In the genomic region with DNA sequence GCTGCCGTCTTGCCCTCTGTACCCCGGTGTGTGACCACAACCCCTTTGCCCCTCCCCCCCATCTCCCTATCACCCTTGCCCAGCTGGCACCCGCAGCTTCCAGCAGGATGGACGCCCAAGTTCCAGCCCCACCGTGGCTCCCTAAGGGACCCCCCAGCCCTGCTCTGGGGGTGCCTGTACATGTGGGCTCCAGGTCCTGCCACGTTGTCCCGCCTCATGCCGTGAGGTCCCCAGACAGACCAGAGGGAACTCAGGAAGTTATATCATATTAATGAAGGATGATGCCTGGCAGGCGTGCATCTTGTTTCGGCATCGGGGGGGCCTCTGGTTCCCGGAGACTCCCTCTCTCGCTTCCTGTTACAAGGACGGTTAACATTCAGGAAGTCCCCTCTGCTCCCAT, we compare ENCODE assay signal across 19 cellular contexts. TPM values are rescaled to one million over a fixed set of nuclear protein-coding genes. Genes with fewer than 3 reads are reported as not detected.
DNase-seq lines count a peak whose midpoint lies in the region; ATAC-seq, FAIRE-seq and TF ChIP-seq lines count a peak whose summit lies in the region.
"Had no signal": no experiment of that assay in that cellular context is flagged by ENCODE, and none has a peak within 500 bp of the region (broad histone marks: within the 10 kb centered on the region; RNA-seq: fewer than 3 reads in every experiment).

No MANE protein-coding gene starts in this region.

- no peak overlapping the region for H2AFZ ChIP-seq in osteoblast (ENCODE audit: low read length)

- peaks cover 69% of the 10 kb centered on the region for H3K4me1 ChIP-seq in left ventricle myocardium inferior
- peaks cover 36% of the 10 kb centered on the region for H3K4me1 ChIP-seq in osteoblast (ENCODE audit: insufficient read depth, low read length)
- H3K4me1 ChIP-seq in vagina = peaks cover 34% of the 10 kb centered on the region

- H3K4me2 ChIP-seq in osteoblast (ENCODE audit: insufficient read depth, low read length) = no peak overlapping the region
- H3K4me2 ChIP-seq: KMS-11, smooth muscle cell had no signal

- FAIRE-seq in RCC 7860 (lab: Jason Lieb, UNC) = no peak
- FAIRE-seq: GM19239 had no signal

- H3K4me1 Mint-ChIP-seq in osteocyte (ENCODE audit: unreplicated experiment) = peaks cover 27% of the 10 kb centered on the region

- no peak overlapping the region for H3K27ac Mint-ChIP-seq in osteocyte (ENCODE audit: unreplicated experiment)

- no peaks in the 10 kb centered on the region for H3K9me3 Mint-ChIP-seq in osteocyte (ENCODE audit: unreplicated experiment)
- H3K9me3 Mint-ChIP-seq: activated B cell treated with CpG ODN at 0.5 μM for 24 hours; activated naive CD4-positive, alpha-beta T cell treated with anti-CD3 and anti-CD28 coated beads, Interleukin-2, amount 50 U/mL, for 24 hours had no signal

- intact Hi-C loops in left ventricle myocardium inferior (cut with micrococcal nuclease) (no loop called here), Right ventricle myocardium inferior (cut with DNase I) (no loop called here), vagina (cut with DNase I) (loop anchor here (5.0 kb wide), 1 partner anchor 36 kb away; the partner anchor contains the start of gene DACT3)

- no peak for DNase-seq in left ventricle myocardium inferior
- DNase-seq in Right ventricle myocardium inferior (ENCODE audit: missing footprints) = no peak
- DNase-seq in coronary artery (ENCODE audit: low spot score) = no peak
- peak; percentile 71 for DNase-seq in osteoblast (ENCODE audit: insufficient read length, low spot score, missing footprints)
- DNase-seq in vagina (ENCODE audit: extremely low spot score in 2 of 2) = no peak
- no peak for DNase-seq in osteocyte (ENCODE audit: extremely low spot score, unreplicated experiment)
- DNase-seq in RCC 7860 (ENCODE audit: low spot score) = no peak
- DNase-seq: activated B cell treated with CpG ODN at 0.5 μM for 24 hours, NCI-H1105 treated with DMSO at 0.1 percent for 48 hours, NCI-H2227 treated with DMSO at 0.1 percent for 48 hours had no signal

- peaks cover 16% of the 10 kb centered on the region for H3K79me2 ChIP-seq in osteoblast (ENCODE audit: insufficient read depth, low read length)

- H3K4me3 Mint-ChIP-seq in osteocyte (ENCODE audit: unreplicated experiment) = no peak overlapping the region
- H3K4me3 Mint-ChIP-seq: activated B cell treated with CpG ODN at 0.5 μM for 24 hours; activated naive CD4-positive, alpha-beta T cell treated with anti-CD3 and anti-CD28 coated beads, Interleukin-2, amount 50 U/mL, for 24 hours had no signal

- TF ChIP-seq CTCF in left ventricle myocardium inferior (IDR thresholded peaks at IDR 0.05; ENCODE audit: borderline replicate concordance) = no peak
- no peak for TF ChIP-seq CTCF in coronary artery (IDR thresholded peaks at IDR 0.05)
- no peak for TF ChIP-seq CTCF in osteoblast (IDR thresholded peaks at IDR 0.05; ENCODE audit: extremely low read depth, low read depth, low read length)
- TF ChIP-seq CTCF in vagina (IDR thresholded peaks at IDR 0.05) = no peak
- TF ChIP-seq CTCF in osteocyte (IDR thresholded peaks at IDR 0.05) = no peak

- H3K27me3 ChIP-seq in left ventricle myocardium inferior (ENCODE audit: low read depth) (no peaks in the 10 kb centered on the region), osteoblast (ENCODE audit: insufficient read depth, low read length) (no peaks in the 10 kb centered on the region), vagina (no peaks in the 10 kb centered on the region)
- H3K27me3 ChIP-seq: cardiac muscle cell had no signal

- H3K36me3 ChIP-seq in left ventricle myocardium inferior (no peaks in the 10 kb centered on the region), osteoblast (ENCODE audit: insufficient read depth, low read length) (no peaks in the 10 kb centered on the region), vagina (no peaks in the 10 kb centered on the region)
- H3K36me3 ChIP-seq: cardiac muscle cell, neutrophil had no signal

- H4K20me1 ChIP-seq in osteoblast (ENCODE audit: insufficient read depth, low read length) = no peaks in the 10 kb centered on the region

- H3K4me3 ChIP-seq in left ventricle myocardium inferior = no peak overlapping the region
- no peak overlapping the region for H3K4me3 ChIP-seq in coronary artery
- H3K4me3 ChIP-seq in osteoblast (ENCODE audit: insufficient read depth, low read length) = no peak overlapping the region
- no peak overlapping the region for H3K4me3 ChIP-seq in vagina
- H3K4me3 ChIP-seq: cardiac muscle cell, smooth muscle cell had no signal

- H3K36me3 Mint-ChIP-seq in osteocyte (ENCODE audit: unreplicated experiment) = no peaks in the 10 kb centered on the region
- H3K36me3 Mint-ChIP-seq: activated naive CD4-positive, alpha-beta T cell treated with anti-CD3 and anti-CD28 coated beads, Interleukin-2, amount 50 U/mL, for 24 hours had no signal

- ATAC-seq in Right ventricle myocardium inferior (no peak), GM21717 (IDR thresholded peaks at IDR 0.05; ENCODE audit: unreplicated experiment) (no peak)

- TF ChIP-seq POLR2A in vagina (IDR thresholded peaks at IDR 0.05) = no peak

- no peaks in the 10 kb centered on the region for H3K27me3 Mint-ChIP-seq in osteocyte (ENCODE audit: unreplicated experiment)
- H3K27me3 Mint-ChIP-seq: activated B cell treated with CpG ODN at 0.5 μM for 24 hours; activated naive CD4-positive, alpha-beta T cell treated with anti-CD3 and anti-CD28 coated beads, Interleukin-2, amount 50 U/mL, for 24 hours had no signal

- H3K9me3 ChIP-seq in left ventricle myocardium inferior (replicated peaks) (no peaks in the 10 kb centered on the region), osteoblast (ENCODE audit: low read depth, low read length) (no peaks in the 10 kb centered on the region), vagina (no peaks in the 10 kb centered on the region)
- H3K9me3 ChIP-seq: neutrophil had no signal

- peak overlapping the region; percentile 85 for H3K27ac ChIP-seq in left ventricle myocardium inferior (replicated peaks)
- H3K27ac ChIP-seq in coronary artery = peak overlapping the region; percentile 89 to 98
- H3K27ac ChIP-seq in osteoblast (ENCODE audit: low read depth, low read length) = no peak overlapping the region
- peak overlapping the region; percentile 87 for H3K27ac ChIP-seq in vagina
- H3K27ac ChIP-seq: cardiac muscle cell, KMS-11, neutrophil had no signal

RNA-seq across cellular contexts. Expression of gene PTGIR, which starts 1.6 kb away (rescaled TPM):
- 3.7 TPM for total RNA-seq in left ventricle myocardium inferior
- 3.8 TPM for total RNA-seq in Right ventricle myocardium inferior
- 2.5 and 2.9 TPM in 2 replicates for total RNA-seq in osteoblast
- total RNA-seq in vagina = 10.8 TPM
- 0.31 and 0.38 TPM in 2 replicates for total RNA-seq in osteocyte

RNA-seq across cellular contexts. Expression of gene GNG8, which starts 9.6 kb away (rescaled TPM):
- not detected for total RNA-seq in left ventricle myocardium inferior
- not detected for total RNA-seq in Right ventricle myocardium inferior
- not detected in 2 replicates for total RNA-seq in osteoblast
- not detected for total RNA-seq in vagina
- total RNA-seq in osteocyte = not detected in 2 replicates
- total RNA-seq: cardiac muscle cell, fibroblast of villous mesenchyme, smooth muscle cell, subcutaneous adipose tissue had no signal

RNA-seq across cellular contexts. Expression of gene CALM3, which starts 25.3 kb away (rescaled TPM):
- total RNA-seq in left ventricle myocardium inferior (294 TPM), Right ventricle myocardium inferior (378 TPM), osteoblast (105 and 124 TPM in 2 replicates), vagina (105 TPM), osteocyte (167 and 168 TPM in 2 replicates)

RNA-seq across cellular contexts. Expression of gene DACT3, which starts 34.5 kb away (rescaled TPM):
- total RNA-seq in left ventricle myocardium inferior (18.3 TPM), Right ventricle myocardium inferior (14.1 TPM), osteoblast (1.8 and 3.5 TPM in 2 replicates), vagina (13.8 TPM), osteocyte (11.2 and 11.5 TPM in 2 replicates)
